Comparison of ENCODE assay signal across 8 cellular contexts in the genomic region with DNA sequence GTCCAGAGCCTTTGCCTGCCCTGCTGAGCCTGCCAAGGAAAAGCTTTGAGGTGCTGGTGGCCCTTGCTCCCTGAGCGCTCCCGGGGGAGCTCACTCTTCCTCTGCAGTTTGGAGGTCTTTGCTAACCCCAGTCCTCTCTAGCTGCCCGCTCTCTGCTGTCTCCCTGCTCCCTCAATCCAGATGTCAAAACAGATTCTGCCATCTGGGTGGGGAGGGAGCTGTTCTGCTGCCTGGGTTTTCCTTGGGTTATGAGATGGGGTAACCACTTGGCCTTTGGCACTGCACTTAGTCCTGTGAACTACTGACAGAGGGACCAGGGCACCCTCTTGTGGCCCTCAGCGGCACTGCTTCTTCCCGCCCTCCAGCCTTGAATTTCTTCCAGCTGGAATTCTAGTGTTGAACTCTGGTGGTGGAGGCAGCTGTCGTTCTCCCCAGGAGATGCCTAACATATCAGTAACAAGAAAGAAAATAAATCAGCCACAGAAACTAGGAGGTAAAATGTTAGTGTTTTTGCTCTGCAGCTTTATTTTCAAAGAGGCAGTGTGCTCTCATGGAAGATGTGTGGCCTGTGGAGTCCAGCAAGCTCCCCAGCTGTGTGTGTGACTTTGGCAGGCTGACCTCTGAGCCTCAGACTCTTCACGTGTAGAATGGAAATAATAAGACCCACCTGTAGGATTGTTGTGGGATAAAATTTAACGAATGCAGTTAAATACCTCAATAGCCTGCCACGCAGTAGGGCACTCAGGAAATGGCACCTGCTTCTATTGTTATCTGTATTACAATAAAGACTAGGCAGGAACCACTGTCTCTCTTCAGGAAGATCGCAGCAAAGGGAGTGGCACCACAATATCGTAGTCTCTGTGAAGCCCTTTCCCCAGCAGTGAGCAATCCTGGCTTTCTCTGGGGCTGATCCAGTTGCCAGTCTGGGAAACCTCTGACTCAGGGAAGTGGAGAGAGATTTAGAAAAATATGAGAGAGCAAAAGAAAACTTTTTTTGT. TPM values are rescaled to one million over a fixed set of nuclear protein-coding genes. Genes with fewer than 3 reads are reported as not detected.
DNase-seq lines count a peak whose midpoint lies in the region; ATAC-seq and TF ChIP-seq lines count a peak whose summit lies in the region.

No MANE protein-coding gene starts in this region.

- ATAC-seq in GM19324 (IDR thresholded peaks at IDR 0.05; ENCODE audit: low FRiP score, unreplicated experiment) = no peak

- peaks cover 2% of the 10 kb centered on the region for H3K27me3 Mint-ChIP-seq in neural progenitor cell (ENCODE audit: insufficient read depth, low read depth)

- H3K27ac Mint-ChIP-seq in neural progenitor cell = peak overlapping the region; percentile 85

- H4K20me1 ChIP-seq in neural progenitor cell (ENCODE audit: low read depth) = peaks cover 15% of the 10 kb centered on the region

- TF ChIP-seq EP300 in Ishikawa (IDR thresholded peaks at IDR 0.05; ENCODE audit: borderline replicate concordance) (no peak), transverse colon (IDR thresholded peaks at IDR 0.05; ENCODE audit: low read depth) (no peak)

- TF ChIP-seq RAD21 in Ishikawa (IDR thresholded peaks at IDR 0.05; ENCODE audit: low read depth) = peak; percentile 96

- WGBS in transverse colon (ENCODE audit: low coverage in 1 of 2), 2 donors = 36 to 53% methylated on average over 3 to 11 of the region's 11 CpGs

- H3F3A ChIP-seq in neural progenitor cell (ENCODE audit: low read depth) = peaks cover 16% of the 10 kb centered on the region

- H3K36me3 Mint-ChIP-seq in neural progenitor cell = peaks cover 12% of the 10 kb centered on the region

- intact Hi-C loops in transverse colon (cut with DNase I; ENCODE audit: low total_unique reads) = no loop called here

- TF ChIP-seq CTCF in fibroblast of villous mesenchyme (IDR thresholded peaks at IDR 0.05; ENCODE audit: insufficient read depth, low read depth, low read length) = peak; percentile 100
- TF ChIP-seq CTCF in neural progenitor cell (IDR thresholded peaks at IDR 0.05) = peak; percentile 99
- TF ChIP-seq CTCF in transverse colon (IDR thresholded peaks at IDR 0.05) = peak; percentile 92 to 98 (median 96)

- H3K4me3 Mint-ChIP-seq in neural progenitor cell = peak overlapping the region; percentile 17

- no peaks in the 10 kb centered on the region for H3K9me3 ChIP-seq in neural progenitor cell (ENCODE audit: low read depth)
- no peaks in the 10 kb centered on the region for H3K9me3 ChIP-seq in transverse colon

- peaks cover 31% of the 10 kb centered on the region for H3K4me1 Mint-ChIP-seq in neural progenitor cell

- H3K4me1 ChIP-seq in neural progenitor cell = peaks cover 7% of the 10 kb centered on the region
- peaks cover 3 to 37% (median 22%) of the 10 kb centered on the region in 4 donors for H3K4me1 ChIP-seq in transverse colon

- peak overlapping the region; percentile 28 for H3K4me2 ChIP-seq in neural progenitor cell

- in situ Hi-C loops in transverse colon (cut with MboI; ENCODE audit: low pct_ligation_motif_present in 1 of 4, low pct_unique_long_range_greater_than_20kb in 1 of 4, low sequenced_read_pairs in 3 of 4) = loop anchor here in 3 of 4 donors (5.0 to 10.0 kb wide), 3 partner anchors 238 to 268 kb away; a partner anchor contains a TSS

- H3K9me3 Mint-ChIP-seq in neural progenitor cell = no peaks in the 10 kb centered on the region

- H3K9ac ChIP-seq in neural progenitor cell = no peak overlapping the region

- DNase-seq in GM03348 (ENCODE audit: low spot score) (peak; percentile 90), OCI-M2 (lab: John Stamatoyannopoulos, UW; ENCODE audit: unreplicated experiment) (peak; percentile 61), fibroblast of villous mesenchyme (ENCODE audit: low read depth) (peak; percentile 85), neural progenitor cell (ENCODE audit: low spot score) (peak; percentile 84), transverse colon (peak; percentile 87)
- DNase-seq in activated T-helper 9 cell treated with anti-CD3 and anti-CD28 coated beads, Interleukin-2, amount 50 U/mL, for 16 hours (ENCODE audit: low read depth) = peak; percentile 25

- H3K27ac ChIP-seq in neural progenitor cell (no peak overlapping the region), transverse colon (peak overlapping the region in 3 of 4 donors; percentile 34 to 56 (median 52))

- H3K27me3 ChIP-seq in neural progenitor cell (no peaks in the 10 kb centered on the region), transverse colon (no peaks in the 10 kb centered on the region)

- H2AFZ ChIP-seq in neural progenitor cell (replicated peaks) = no peak overlapping the region

- H3K4me3 ChIP-seq in fibroblast of villous mesenchyme (ENCODE audit: low read depth, low read length) = no peak overlapping the region
- H3K4me3 ChIP-seq in neural progenitor cell = no peak overlapping the region
- H3K4me3 ChIP-seq in transverse colon = no peak overlapping the region

- H3K36me3 ChIP-seq in neural progenitor cell (no peaks in the 10 kb centered on the region), transverse colon (no peaks in the 10 kb centered on the region)

- no peak for TF ChIP-seq POLR2A in transverse colon (IDR thresholded peaks at IDR 0.05)

- no peaks in the 10 kb centered on the region for H3K79me2 ChIP-seq in neural progenitor cell (ENCODE audit: low read depth)

TF ChIP-seq in Ishikawa, 13 proteins besides CTCF, POLR2A, EP300 and RAD21:
- TF ChIP-seq TAF1 (IDR thresholded peaks at IDR 0.05; ENCODE audit: low read depth) (no peak), YY1 (IDR thresholded peaks at IDR 0.05; ENCODE audit: low read depth) (no peak), TCF12 (IDR thresholded peaks at IDR 0.05; ENCODE audit: low read depth) (no peak), CREB1 (IDR thresholded peaks at IDR 0.05; ENCODE audit: low read depth) (no peak)
- TF ChIP-seq, protein P1, sequence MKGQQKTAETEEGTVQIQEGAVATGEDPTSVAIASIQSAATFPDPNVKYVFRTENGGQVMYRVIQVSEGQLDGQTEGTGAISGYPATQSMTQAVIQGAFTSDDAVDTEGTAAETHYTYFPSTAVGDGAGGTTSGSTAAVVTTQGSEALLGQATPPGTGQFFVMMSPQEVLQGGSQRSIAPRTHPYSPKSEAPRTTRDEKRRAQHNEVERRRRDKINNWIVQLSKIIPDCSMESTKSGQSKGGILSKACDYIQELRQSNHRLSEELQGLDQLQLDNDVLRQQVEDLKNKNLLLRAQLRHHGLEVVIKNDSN (IDR thresholded peaks at IDR 0.05) = no peak
- TF ChIP-seq, protein P2, sequence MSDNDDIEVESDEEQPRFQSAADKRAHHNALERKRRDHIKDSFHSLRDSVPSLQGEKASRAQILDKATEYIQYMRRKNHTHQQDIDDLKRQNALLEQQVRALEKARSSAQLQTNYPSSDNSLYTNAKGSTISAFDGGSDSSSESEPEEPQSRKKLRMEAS (IDR thresholded peaks at IDR 0.05) = no peak

RNA-seq across cellular contexts. Expression of a gene that starts 23.4 kb away (rescaled TPM):
- 101 and 112 TPM in 2 replicates for total RNA-seq in fibroblast of villous mesenchyme
- 95.0 and 160 TPM in 2 replicates for total RNA-seq in neural progenitor cell (ENCODE audit: low replicate concordance)
- total RNA-seq in transverse colon = 100 to 1,000 TPM; 123 to 213 (median 132) TPM

RNA-seq across cellular contexts. Expression of a gene that starts 33.0 kb away (rescaled TPM):
- total RNA-seq in fibroblast of villous mesenchyme (26.7 and 39.3 TPM in 2 replicates), neural progenitor cell (ENCODE audit: low replicate concordance) (7.1 and 11.2 TPM in 2 replicates), transverse colon (10 to 100 TPM in 2 of 4 donors, 1 to 10 TPM in 2; 1.2 to 13.9 (median 9.8) TPM)

Comparison
In these comparisons a context has a peak if more than half of its experiments do, and no peak if none do; other contexts are left out.
1. DNase-seq: peak in every context shown above with its lines; median percentile 90 in GM03348; 87 in transverse colon; 85 in fibroblast of villous mesenchyme; 84 in neural progenitor cell; 61 in OCI-M2; 25 in activated T-helper 9 cell treated with anti-CD3 and anti-CD28 coated beads, Interleukin-2, amount 50 U/mL, for 16 hours.